In the genomic region with DNA sequence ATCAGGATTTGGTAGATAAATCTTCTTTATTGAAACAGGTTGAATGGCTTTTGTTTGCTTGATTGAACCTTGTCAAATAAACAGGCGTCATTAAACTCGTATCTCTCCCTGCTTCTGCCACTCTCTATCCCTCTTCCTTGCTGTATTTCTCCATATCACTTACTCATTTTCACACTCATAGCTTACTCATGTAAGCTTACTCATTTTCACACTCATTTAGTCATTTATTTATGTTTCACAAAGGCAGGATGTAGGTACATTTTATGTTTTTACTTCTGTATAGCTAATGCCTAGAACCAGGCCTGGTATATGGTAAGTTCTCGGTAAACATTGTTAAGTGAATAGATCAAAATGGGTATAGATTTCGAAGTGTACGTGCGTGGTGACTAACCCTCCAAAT, we compare ENCODE assay signal across 20 cellular contexts.
"Had no signal": no experiment of that assay in that cellular context is flagged by ENCODE, and none has a peak within 500 bp of the region (broad histone marks: within the 10 kb centered on the region; RNA-seq: fewer than 3 reads in every experiment).

No MANE protein-coding gene starts in this region.

- H3K4me3 Mint-ChIP-seq: activated naive CD8-positive, alpha-beta T cell; naive thymus-derived CD4-positive, alpha-beta T cell; stimulated activated memory B cell treated with anti-CD40 and anti-IgM and Interleukin-4, amounts not matched to agents 10 μg/mL and 1 μg/mL and 100 μg/mL, for 72 hours had no signal

- DNase-seq: activated CD8-positive, alpha-beta memory T cell treated with anti-CD3 and anti-CD28 coated beads for 24 hours; activated effector memory CD4-positive, alpha-beta T cell treated with Interleukin-2 at 50 U/mL for 16 hours; anterior cingulate cortex; brain microvascular endothelial cell; cerebellar nuclear complex; effector CD8-positive, alpha-beta T cell; kidney; left lung; naive thymus-derived CD4-positive, alpha-beta T cell; posterior cingulate gyrus; retina; SHP77; stimulated activated CD4-positive, alpha-beta T cell treated with anti-CD3 and anti-CD28 coated beads, Interleukin-12 subunit alpha, Interleukin-12 subunit beta, amount 100 ng/mL, for 4 hours; stimulated activated CD4-positive, alpha-beta T cell treated with anti-CD3 and anti-CD28 coated beads, Interleukin-2, amount 100 ng/mL, for 24 hours; substantia nigra; T1000; trophoblast cell had no signal

- H3K27me3 Mint-ChIP-seq: activated naive CD8-positive, alpha-beta T cell had no signal

- H3K27ac Mint-ChIP-seq: activated naive CD8-positive, alpha-beta T cell; naive thymus-derived CD4-positive, alpha-beta T cell; stimulated activated memory B cell treated with anti-CD40 and anti-IgM and Interleukin-4, amounts not matched to agents 10 μg/mL and 1 μg/mL and 100 μg/mL, for 72 hours had no signal

- H3K36me3 Mint-ChIP-seq: activated naive CD8-positive, alpha-beta T cell; naive thymus-derived CD4-positive, alpha-beta T cell; stimulated activated memory B cell treated with anti-CD40 and anti-IgM and Interleukin-4, amounts not matched to agents 10 μg/mL and 1 μg/mL and 100 μg/mL, for 72 hours had no signal

- ATAC-seq: left lung; naive thymus-derived CD4-positive, alpha-beta T cell; SK-N-SH treated with all-trans-retinoic acid at 6 μM for 48 hours; stimulated activated memory B cell treated with anti-CD40 and anti-IgM and Interleukin-4, amounts not matched to agents 10 μg/mL and 1 μg/mL and 100 μg/mL, for 72 hours had no signal

- H3K4me1 Mint-ChIP-seq: naive thymus-derived CD4-positive, alpha-beta T cell; stimulated activated memory B cell treated with anti-CD40 and anti-IgM and Interleukin-4, amounts not matched to agents 10 μg/mL and 1 μg/mL and 100 μg/mL, for 72 hours had no signal
